ENCODE assay signal across 8 cellular contexts in the genomic region with DNA sequence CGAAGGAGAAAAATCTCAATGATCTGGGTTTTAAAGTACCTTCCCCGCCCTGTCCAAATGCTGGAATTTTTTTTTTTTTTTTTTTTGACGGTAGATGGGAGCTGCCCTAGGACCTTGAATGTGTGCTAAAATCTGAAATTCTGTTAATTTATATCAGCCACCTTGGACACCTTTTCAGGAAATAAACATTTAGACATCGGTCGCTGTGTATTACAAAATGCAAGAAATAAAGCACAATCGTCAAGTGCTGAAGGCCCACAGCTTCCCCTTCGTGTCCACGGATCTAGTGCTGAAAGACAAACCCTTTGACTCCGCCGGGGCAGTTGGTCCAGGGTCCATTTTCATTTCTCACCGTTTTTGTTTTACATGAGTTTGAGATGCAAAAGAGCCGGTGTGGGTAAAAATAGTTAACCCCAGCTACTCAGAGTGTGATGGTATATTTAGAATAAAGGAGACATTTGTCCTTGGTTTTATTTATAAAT.
DNase-seq lines count a peak whose midpoint lies in the region; ATAC-seq, FAIRE-seq and TF ChIP-seq lines count a peak whose summit lies in the region.

No MANE protein-coding gene starts in this region.

- FAIRE-seq in bronchial epithelial cell (lab: Jason Lieb, UNC), result no peak

- H3K9ac ChIP-seq in BLaER1, result peak overlapping the region; percentile 99

- peaks cover 42% of the 10 kb centered on the region for H3K4me1 ChIP-seq in BLaER1

- H3K27ac ChIP-seq in BLaER1, result peak overlapping the region; percentile 99

- H3K4me2 ChIP-seq in BLaER1, result peak overlapping the region; percentile 90

- peak overlapping the region; percentile 70 for H3K4me3 ChIP-seq in BLaER1
- peak overlapping the region; percentile 46 for H3K4me3 ChIP-seq in bronchial epithelial cell (ENCODE audit: low read depth, low read length)
- peak overlapping the region; percentile 56 for H3K4me3 ChIP-seq in kidney epithelial cell (ENCODE audit: low read depth, low read length)

- H3K27me3 ChIP-seq in BLaER1 (no peaks in the 10 kb centered on the region), bronchial epithelial cell (ENCODE audit: control insufficient read depth, insufficient read depth, low read length) (no peaks in the 10 kb centered on the region), kidney epithelial cell (ENCODE audit: control insufficient read depth, insufficient read depth, low read length) (no peaks in the 10 kb centered on the region)

- no peak for TF ChIP-seq CTCF in bronchial epithelial cell (IDR thresholded peaks at IDR 0.05; ENCODE audit: insufficient read depth, low read length, severe bottlenecking)
- TF ChIP-seq CTCF in kidney epithelial cell (IDR thresholded peaks at IDR 0.05; ENCODE audit: insufficient read depth, low read length, poor library complexity, severe bottlenecking), result no peak

- H3K9me3 ChIP-seq in BLaER1, result no peaks in the 10 kb centered on the region

- DNase-seq in bronchial epithelial cell (ENCODE audit: low read depth) (no peak), kidney epithelial cell (ENCODE audit: low read depth) (no peak), NCI-H1048 (lab: John Stamatoyannopoulos, UW) (no peak)
- peak; percentile 27 for DNase-seq in stimulated activated CD4-positive, alpha-beta T cell treated with anti-CD3 and anti-CD28 coated beads, Interleukin-4, amount 100 ng/mL, for 1 hour

- peak; percentile 23 for ATAC-seq in GM19324 (IDR thresholded peaks at IDR 0.05; ENCODE audit: low FRiP score, unreplicated experiment)
- ATAC-seq in GM19467 (IDR thresholded peaks at IDR 0.05; ENCODE audit: unreplicated experiment), result no peak

- H3K36me3 ChIP-seq in BLaER1, result no peaks in the 10 kb centered on the region
- H3K36me3 ChIP-seq in bronchial epithelial cell (ENCODE audit: control insufficient read depth, insufficient read depth, low read length), result no peaks in the 10 kb centered on the region
- H3K36me3 ChIP-seq in kidney epithelial cell (ENCODE audit: control insufficient read depth, insufficient read depth, low read length), result no peaks in the 10 kb centered on the region

- no peaks in the 10 kb centered on the region for H4K20me1 ChIP-seq in BLaER1

TF ChIP-seq in PFSK-1, 5 proteins besides CTCF, POLR2A, EP300 and RAD21:
- TF ChIP-seq, protein P1, sequence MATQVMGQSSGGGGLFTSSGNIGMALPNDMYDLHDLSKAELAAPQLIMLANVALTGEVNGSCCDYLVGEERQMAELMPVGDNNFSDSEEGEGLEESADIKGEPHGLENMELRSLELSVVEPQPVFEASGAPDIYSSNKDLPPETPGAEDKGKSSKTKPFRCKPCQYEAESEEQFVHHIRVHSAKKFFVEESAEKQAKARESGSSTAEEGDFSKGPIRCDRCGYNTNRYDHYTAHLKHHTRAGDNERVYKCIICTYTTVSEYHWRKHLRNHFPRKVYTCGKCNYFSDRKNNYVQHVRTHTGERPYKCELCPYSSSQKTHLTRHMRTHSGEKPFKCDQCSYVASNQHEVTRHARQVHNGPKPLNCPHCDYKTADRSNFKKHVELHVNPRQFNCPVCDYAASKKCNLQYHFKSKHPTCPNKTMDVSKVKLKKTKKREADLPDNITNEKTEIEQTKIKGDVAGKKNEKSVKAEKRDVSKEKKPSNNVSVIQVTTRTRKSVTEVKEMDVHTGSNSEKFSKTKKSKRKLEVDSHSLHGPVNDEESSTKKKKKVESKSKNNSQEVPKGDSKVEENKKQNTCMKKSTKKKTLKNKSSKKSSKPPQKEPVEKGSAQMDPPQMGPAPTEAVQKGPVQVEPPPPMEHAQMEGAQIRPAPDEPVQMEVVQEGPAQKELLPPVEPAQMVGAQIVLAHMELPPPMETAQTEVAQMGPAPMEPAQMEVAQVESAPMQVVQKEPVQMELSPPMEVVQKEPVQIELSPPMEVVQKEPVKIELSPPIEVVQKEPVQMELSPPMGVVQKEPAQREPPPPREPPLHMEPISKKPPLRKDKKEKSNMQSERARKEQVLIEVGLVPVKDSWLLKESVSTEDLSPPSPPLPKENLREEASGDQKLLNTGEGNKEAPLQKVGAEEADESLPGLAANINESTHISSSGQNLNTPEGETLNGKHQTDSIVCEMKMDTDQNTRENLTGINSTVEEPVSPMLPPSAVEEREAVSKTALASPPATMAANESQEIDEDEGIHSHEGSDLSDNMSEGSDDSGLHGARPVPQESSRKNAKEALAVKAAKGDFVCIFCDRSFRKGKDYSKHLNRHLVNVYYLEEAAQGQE (IDR thresholded peaks at IDR 0.05; ENCODE audit: insufficient read depth in 1 of 2, low read depth in 2 of 2, low read length in 2 of 2), result peak; percentile 54 to 83; a peak in 3 of 4 replicates
- TF ChIP-seq SIN3A (IDR thresholded peaks at IDR 0.05; ENCODE audit: borderline replicate concordance, insufficient read depth, low read length) (peak; percentile 13; the same call in 1 of the 2 replicates), FOXP2 (optimal IDR thresholded peaks at IDR 0.05; ENCODE audit: borderline replicate concordance, extremely low read depth, extremely low read length, insufficient read depth) (no peak)
